In the genomic region with DNA sequence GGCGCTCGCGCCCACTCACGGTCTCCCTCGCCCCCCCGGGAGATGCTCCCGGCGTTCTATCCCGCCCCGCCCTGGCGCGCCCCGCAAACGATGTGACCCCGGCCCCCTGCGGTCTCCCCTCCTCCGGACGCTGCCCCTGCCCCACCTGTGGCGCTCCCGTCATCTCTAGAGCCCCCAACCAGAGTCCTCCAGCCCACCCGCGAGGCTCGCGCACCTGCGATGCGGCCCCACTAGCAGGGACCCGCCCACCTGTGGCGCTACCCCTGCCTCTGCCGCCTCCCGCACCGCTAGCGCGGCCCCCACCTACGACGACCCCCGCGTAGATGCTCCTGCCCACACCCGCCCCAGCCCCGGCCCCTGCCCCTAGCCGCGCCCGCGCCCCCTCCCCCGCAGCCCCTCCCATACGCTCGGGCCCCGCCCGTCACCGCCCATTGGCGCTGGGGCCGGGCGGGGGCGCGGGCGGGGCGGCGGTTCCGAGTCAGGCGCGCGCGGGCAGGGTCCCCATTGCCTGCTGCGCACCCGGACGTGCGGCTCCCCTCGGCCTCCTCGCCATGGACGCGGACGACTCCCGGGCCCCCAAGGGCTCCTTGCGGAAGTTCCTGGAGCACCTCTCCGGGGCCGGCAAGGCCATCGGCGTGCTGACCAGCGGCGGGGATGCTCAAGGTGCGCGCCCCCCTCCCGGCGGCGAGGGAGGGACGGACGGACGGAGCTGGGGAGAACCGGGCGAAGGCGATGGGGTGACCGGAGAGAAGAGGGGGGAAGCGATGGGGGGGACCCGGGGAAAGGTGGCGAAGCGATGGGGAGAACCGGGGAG, we compare ENCODE assay signal across 8 cellular contexts. TPM values are rescaled to one million over a fixed set of nuclear protein-coding genes. Genes with fewer than 3 reads are reported as not detected.
DNase-seq lines count a peak whose midpoint lies in the region; ATAC-seq, FAIRE-seq and TF ChIP-seq lines count a peak whose summit lies in the region.

TSS of gene PFKP (plus strand) at position 504 of the 814 bp plus-strand sequence. CDS start at position 552, 48 bp downstream.

- H3K4me3 Mint-ChIP-seq in T-cell (peak within 1 kb of the TSS; percentile 85 to 91 (median 90)), astrocyte (ENCODE audit: unreplicated experiment) (peak within 1 kb of the TSS; percentile 90)

- peaks cover 23 to 29% (median 26%) of the 10 kb centered on the region in 3 donors for H3K4me1 Mint-ChIP-seq in T-cell
- peaks cover 27% of the 10 kb centered on the region for H3K4me1 Mint-ChIP-seq in astrocyte (ENCODE audit: low read depth, unreplicated experiment)

- TF ChIP-seq CTCF in A673 (conservative IDR thresholded peaks at IDR 0.05; ENCODE audit: low read depth, low read length) (no peak), astrocyte (IDR thresholded peaks at IDR 0.05; ENCODE audit: insufficient read depth, low read depth, low read length) (no peak)

- POLR2A ChIA-PET in A673 (lab: Charles Lee; ENCODE audit: low non-redundant PET): interaction anchor here (0.7 kb wide), 1 partner anchor 23 kb away, joined by 12 read pairs; no protein-coding TSS in a partner anchor
- POLR2A ChIA-PET in T-cell (lab: Charles Lee): no interaction called here

- peak; percentile 60 for ATAC-seq in GM18867 (IDR thresholded peaks at IDR 0.05; ENCODE audit: unreplicated experiment)
- peak; percentile 46 for ATAC-seq in HG03103 (IDR thresholded peaks at IDR 0.05; ENCODE audit: low read depth, unreplicated experiment)
- ATAC-seq in T-cell (replicated peaks in 1 of 4): peak; percentile 69 to 75 (median 72)

- H3K27ac ChIP-seq in A673 (ENCODE audit: low read depth, low read length, poor library complexity, severe bottlenecking) (peak within 1 kb of the TSS; percentile 81), astrocyte (ENCODE audit: low read depth, low read length) (peak within 1 kb of the TSS; percentile 79), skin epidermis (peak within 1 kb of the TSS; percentile 45 to 90 (median 80))

- DNase-seq in A673 (ENCODE audit: low spot score) (peak; percentile 66), T-cell (peak in 31 of 34 experiments; percentile 10 to 56 (median 37)), astrocyte (ENCODE audit: low read depth) (no peak), ecto neural progenitor cell (ENCODE audit: low spot score) (no peak)

- H3K9me3 Mint-ChIP-seq in T-cell: no peaks in the 10 kb centered on the region
- H3K9me3 Mint-ChIP-seq in astrocyte (ENCODE audit: unreplicated experiment): no peaks in the 10 kb centered on the region

- H3K27ac Mint-ChIP-seq in T-cell: peak within 1 kb of the TSS in 1 of 2 donors; percentile 69
- peak within 1 kb of the TSS; percentile 58 for H3K27ac Mint-ChIP-seq in astrocyte (ENCODE audit: unreplicated experiment)

- H2AFZ ChIP-seq in astrocyte (ENCODE audit: low read depth, low read length): peak within 1 kb of the TSS; percentile 64

- intact Hi-C loops in A673 (cut with micrococcal nuclease; ENCODE audit: unreplicated experiment): no loop called here

- H3K9me3 ChIP-seq in A673 (ENCODE audit: low read depth, low read length, poor library complexity, severe bottlenecking) (no peaks in the 10 kb centered on the region), astrocyte (ENCODE audit: insufficient read depth, low read depth, low read length) (no peaks in the 10 kb centered on the region)

- H3K27me3 Mint-ChIP-seq in T-cell: no peaks in the 10 kb centered on the region
- peaks cover 2% of the 10 kb centered on the region for H3K27me3 Mint-ChIP-seq in astrocyte (ENCODE audit: low read depth, unreplicated experiment)

- H3K4me1 ChIP-seq in A673 (ENCODE audit: insufficient read depth, low read length, poor library complexity, severe bottlenecking) (peaks cover 6% of the 10 kb centered on the region), astrocyte (ENCODE audit: insufficient read depth, low read length) (peaks cover 30% of the 10 kb centered on the region)

- H3K4me3 ChIP-seq in A673 (ENCODE audit: low read depth, low read length, poor library complexity, severe bottlenecking) (peak within 1 kb of the TSS; percentile 95), astrocyte (ENCODE audit: insufficient read depth, low read depth, low read length) (peak within 1 kb of the TSS; percentile 83), iPS-11a (ENCODE audit: low read depth, low read length) (peak within 1 kb of the TSS; percentile 80), skin epidermis (peak within 1 kb of the TSS; percentile 64 to 86 (median 83))

- peaks cover 49% of the 10 kb centered on the region for H3K79me2 ChIP-seq in astrocyte (ENCODE audit: insufficient read depth, low read length)

- H3K9ac ChIP-seq in astrocyte (ENCODE audit: low read length): peak within 1 kb of the TSS; percentile 92

- H3K27me3 ChIP-seq in A673 (replicated peaks; ENCODE audit: insufficient read depth, low read depth, low read length, poor library complexity) (no peaks in the 10 kb centered on the region), astrocyte (ENCODE audit: insufficient read depth, low read length) (no peaks in the 10 kb centered on the region)

- H3K4me2 ChIP-seq in astrocyte (ENCODE audit: low read length): peak within 1 kb of the TSS; percentile 95

- H3K36me3 ChIP-seq in A673 (ENCODE audit: insufficient read depth, low read length, poor library complexity, severe bottlenecking): peaks cover 16% of the 10 kb centered on the region
- H3K36me3 ChIP-seq in astrocyte (ENCODE audit: insufficient read depth, low read length): peaks cover 2% of the 10 kb centered on the region

- FAIRE-seq in astrocyte (lab: Jason Lieb, UNC): no peak

- CTCF ChIA-PET in A673 (lab: Charles Lee) (interaction anchor here (0.6 kb wide), 1 partner anchor 464 kb away, joined by 5 read pairs; no protein-coding TSS in a partner anchor), T-cell (lab: Charles Lee) (no interaction called here)

- H4K20me1 ChIP-seq in astrocyte (ENCODE audit: insufficient read depth, low read length): peaks cover 13% of the 10 kb centered on the region

- H3K36me3 Mint-ChIP-seq in T-cell: peaks cover 9% of the 10 kb centered on the region
- peaks cover 8% of the 10 kb centered on the region for H3K36me3 Mint-ChIP-seq in astrocyte (ENCODE audit: low read depth, unreplicated experiment)

- BruUV-seq in A673 (replicated peaks; lab: Mats Ljungman, UMichigan): no TSS peak

RNA-seq across cellular contexts. Expression of gene PFKP, which starts in this region (rescaled TPM):
- total RNA-seq in A673 (2021) (206 and 232 TPM in 2 replicates), T-cell (10 to 100 TPM; 60.7 to 84.3 (median 70.2) TPM), astrocyte (356 and 361 TPM in 2 replicates)

Comparison
In these comparisons a context has a peak if more than half of its experiments do, and no peak if none do; other contexts are left out.
1. DNase-seq: peak in A673 (single experiment) and T-cell (31 of 34); none in astrocyte (single experiment) and ecto neural progenitor cell (single experiment).
2. Peak in every context shown above with its lines, with median percentiles within 50 percentile points of each other: H3K27ac ChIP-seq, H3K4me3 ChIP-seq and ATAC-seq.